In the genomic region with DNA sequence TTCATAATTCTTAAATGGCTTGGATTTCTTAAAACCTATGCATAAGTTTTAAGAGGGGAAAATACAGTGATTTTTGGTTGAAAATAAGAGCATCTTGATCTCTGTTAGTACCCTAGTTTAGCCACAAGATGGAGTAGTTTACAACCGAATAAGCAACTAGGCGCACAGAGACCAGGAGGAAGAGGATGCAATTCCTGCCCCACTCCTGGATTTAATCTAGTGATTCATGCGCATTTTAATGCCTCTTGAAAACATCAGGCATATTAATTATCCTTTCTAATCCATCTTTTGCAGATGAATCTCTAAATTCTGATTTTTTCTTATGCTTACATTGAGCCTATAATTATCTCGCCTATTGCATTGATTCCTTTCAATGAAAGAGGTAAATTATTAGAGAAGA, we compare ENCODE assay signal across 8 cellular contexts.
DNase-seq lines count a peak whose midpoint lies in the region; TF ChIP-seq lines count a peak whose summit lies in the region.

No MANE protein-coding gene starts in this region.

- peak; percentile 52 for DNase-seq in 8988T
- DNase-seq in RWPE1 (ENCODE audit: low spot score), result peak; percentile 71
- DNase-seq in epithelial cell of proximal tubule (ENCODE audit: low read depth), result peak; percentile 16
- DNase-seq in nephron progenitor cell, result no peak
- DNase-seq in activated T-cell treated with anti-CD3 and anti-CD28 coated beads, Interleukin-2, amount 50 U/mL, for 1 hour, result no peak
- DNase-seq in activated CD8-positive, alpha-beta memory T cell treated with anti-CD3 and anti-CD28 coated beads, Interleukin-2, amount 50 U/mL, for 4 hours, result no peak

- no peaks in the 10 kb centered on the region for H3K9me3 Mint-ChIP-seq in nephron progenitor cell

- no peak overlapping the region for H3K27ac Mint-ChIP-seq in nephron progenitor cell

- H3K36me3 Mint-ChIP-seq in nephron progenitor cell (ENCODE audit: low read depth), result no peaks in the 10 kb centered on the region

- peaks cover 9% of the 10 kb centered on the region for H3K27me3 Mint-ChIP-seq in nephron progenitor cell (ENCODE audit: low read depth, poor library complexity)

- POLR2A ChIA-PET in RWPE1 (lab: Yijun Ruan, JAX; ENCODE audit: low non-redundant PET), result no interaction called here

- CTCF ChIA-PET in RWPE1 (lab: Yijun Ruan, JAX), result interaction anchor here (0.5 to 1.9 kb wide), 6 partner anchors 13 to 819 kb away, joined by 3 to 7 read pairs (median 4); no protein-coding TSS in a partner anchor

- peaks cover 27% of the 10 kb centered on the region for H3K4me1 Mint-ChIP-seq in nephron progenitor cell

- H3K4me3 Mint-ChIP-seq in nephron progenitor cell, result no peak overlapping the region

- peak; percentile 48; the same call in 1 of the 2 replicates for TF ChIP-seq CTCF in GM12874 (IDR thresholded peaks at IDR 0.05; ENCODE audit: insufficient read depth, low read depth, low read length)
- peak; percentile 68 for TF ChIP-seq CTCF in LNCAP (IDR thresholded peaks at IDR 0.05)
- TF ChIP-seq CTCF in RWPE1 (conservative IDR thresholded peaks at IDR 0.05; ENCODE audit: low read depth), result peak; percentile 74
- TF ChIP-seq CTCF in epithelial cell of proximal tubule (conservative IDR thresholded peaks at IDR 0.05; ENCODE audit: low read depth, low read length), result peak; percentile 76
- TF ChIP-seq CTCF in nephron progenitor cell (IDR thresholded peaks at IDR 0.05), result peak; percentile 77

- no peak overlapping the region for H3K4me3 ChIP-seq in epithelial cell of proximal tubule (ENCODE audit: low read depth, low read length)

- no peak overlapping the region for H3K27ac ChIP-seq in RWPE1

Comparison
In these comparisons a context has a peak if more than half of its experiments do, and no peak if none do; other contexts are left out.
1. DNase-seq: peak in 8988T (single experiment), RWPE1 (single experiment) and epithelial cell of proximal tubule (single experiment); none in nephron progenitor cell (single experiment), activated T-cell treated with anti-CD3 and anti-CD28 coated beads, Interleukin-2, amount 50 U/mL, for 1 hour (single experiment) and activated CD8-positive, alpha-beta memory T cell treated with anti-CD3 and anti-CD28 coated beads, Interleukin-2, amount 50 U/mL, for 4 hours (single experiment).
2. Peak in every context shown above with its lines, with median percentiles within 50 percentile points of each other: CTCF ChIP-seq.